Comparison of ENCODE assay signal across 1 cellular context in genomic region chr2:224545884-224546644, GRCh38.
TF ChIP-seq lines count a peak whose summit lies in the region.

No MANE protein-coding gene starts in this region.

TF ChIP-seq in HepG2, 621 proteins besides CTCF, POLR2A, EP300 and RAD21:
- TF ChIP-seq STAT6 (CRISPR knock-in tag; IDR thresholded peaks at IDR 0.05; ENCODE audit: borderline replicate concordance) (0 out of 2 replicates have a peak, but pooled peaks have one; percentile 3), MAZ (IDR thresholded peaks at IDR 0.05; ENCODE audit: borderline replicate concordance, low read depth, low read length) (no peak), MAZ (CRISPR knock-in tag; IDR thresholded peaks at IDR 0.05; ENCODE audit: low read depth) (no peak), ZNF839 (CRISPR knock-in tag; IDR thresholded peaks at IDR 0.05; ENCODE audit: borderline replicate concordance) (no peak)
